In genomic region chr1:109960745-109961094, GRCh38 we compare ENCODE assay signal across 17 cellular contexts. TPM values are rescaled to one million over a fixed set of nuclear protein-coding genes. Genes with fewer than 3 reads are reported as not detected.
DNase-seq lines count a peak whose midpoint lies in the region; ATAC-seq, FAIRE-seq and TF ChIP-seq lines count a peak whose summit lies in the region.
"Had no signal": no experiment of that assay in that cellular context is flagged by ENCODE, and none has a peak within 500 bp of the region (broad histone marks: within the 10 kb centered on the region; RNA-seq: fewer than 3 reads in every experiment).

No MANE protein-coding gene starts in this region.

- no peaks in the 10 kb centered on the region for H3K79me2 ChIP-seq in mammary epithelial cell (ENCODE audit: insufficient read depth, low read length)
- no peaks in the 10 kb centered on the region for H3K79me2 ChIP-seq in HepG2 (ENCODE audit: insufficient read depth, low read length)

- H3K9me3 ChIP-seq in mammary epithelial cell (replicated peaks; ENCODE audit: insufficient read depth, low read length) (no peaks in the 10 kb centered on the region), HepG2 (ENCODE audit: low read length) (no peaks in the 10 kb centered on the region), SJCRH30 (replicated peaks) (no peaks in the 10 kb centered on the region)
- H3K9me3 ChIP-seq: thyroid gland had no signal

- TF ChIP-seq CTCF in MCF 10A (IDR thresholded peaks at IDR 0.05; ENCODE audit: unreplicated experiment) (no peak), mammary epithelial cell (conservative IDR thresholded peaks at IDR 0.05 in 1 of 2, IDR thresholded peaks at IDR 0.05 in 1 of 2; ENCODE audit: extremely low read depth in 1 of 2, insufficient read depth in 1 of 2, low read depth in 1 of 2, low read length in 2 of 2) (no peak), VCaP (conservative IDR thresholded peaks at IDR 0.05) (no peak), HepG2 (CRISPR knock-in tag; IDR thresholded peaks at IDR 0.05) (no peak), type B pancreatic cell (conservative IDR thresholded peaks at IDR 0.05) (no peak)

- no peaks in the 10 kb centered on the region for H3K27me3 Mint-ChIP-seq in MCF 10A (ENCODE audit: insufficient read depth, unreplicated experiment)
- H3K27me3 Mint-ChIP-seq in type B pancreatic cell: no peaks in the 10 kb centered on the region

- H3K4me1 Mint-ChIP-seq in MCF 10A (ENCODE audit: insufficient read depth, unreplicated experiment) (peaks cover 29% of the 10 kb centered on the region), type B pancreatic cell (ENCODE audit: unreplicated experiment) (peaks cover 29% of the 10 kb centered on the region)

- no peak for TF ChIP-seq POLR2A in HepG2 (IDR thresholded peaks at IDR 0.05; ENCODE audit: insufficient read depth in 1 of 2, low read depth in 2 of 2, low read length in 2 of 2)

- no peaks in the 10 kb centered on the region for H4K20me1 ChIP-seq in mammary epithelial cell (ENCODE audit: insufficient read depth, low read length)
- H4K20me1 ChIP-seq in HepG2 (ENCODE audit: insufficient read depth, low read length): no peaks in the 10 kb centered on the region

- H3K4me2 ChIP-seq in mammary epithelial cell (ENCODE audit: insufficient read depth, low read depth, low read length) (no peak overlapping the region), HepG2 (ENCODE audit: low read depth, low read length) (peak overlapping the region; percentile 80)

- POLR2A ChIA-PET in MCF 10A (lab: Yijun Ruan, JAX) (no interaction called here), HepG2 (lab: Yijun Ruan, JAX) (interaction anchor here (0.7 to 4.6 kb wide), 9 partner anchors 13 to 84 kb away, joined by 3 to 67 read pairs (median 22); partner anchors contain the start of gene AHCYL1)

- no peak overlapping the region for H3K9ac ChIP-seq in mammary epithelial cell (ENCODE audit: insufficient read depth, low read length)
- H3K9ac ChIP-seq in HepG2 (ENCODE audit: insufficient read depth, low read depth, low read length): no peak overlapping the region

- in situ Hi-C loops in mammary epithelial cell (cut with MboI; ENCODE audit: low sequenced_read_pairs in 2 of 2): no loop called here
- in situ Hi-C loops in HepG2 (cut with HindIII; ENCODE audit: extremely low pct_ligation_motif_present, low pct_unique_long_range_greater_than_20kb): no loop called here

- H3K36me3 Mint-ChIP-seq in MCF 10A (ENCODE audit: insufficient read depth, unreplicated experiment) (no peaks in the 10 kb centered on the region), type B pancreatic cell (no peaks in the 10 kb centered on the region)

- no TSS peak for BruUV-seq in MCF 10A (replicated peaks; lab: Mats Ljungman, UMichigan)
- BruUV-seq in mammary epithelial cell (replicated peaks; lab: Mats Ljungman, UMichigan): no TSS peak
- BruUV-seq in HepG2 (replicated peaks; lab: Mats Ljungman, UMichigan): no TSS peak

- dilution Hi-C loops in mammary epithelial cell (cut with HindIII; ENCODE audit: low sequenced_read_pairs): no loop called here

- DNase-seq in MCF 10A (ENCODE audit: unreplicated experiment): no peak
- DNase-seq in mammary epithelial cell: no peak
- no peak for DNase-seq in HepG2 (ENCODE audit: low spot score)
- DNase-seq in type B pancreatic cell (ENCODE audit: extremely low spot score, unreplicated experiment): no peak
- no peak for DNase-seq in SJCRH30
- DNase-seq in activated T-cell treated with anti-CD3 and anti-CD28 coated beads for 4 hours: no peak
- DNase-seq: activated CD4-positive, alpha-beta T cell treated with anti-CD3 and anti-CD28 coated beads for 4 hours; activated CD8-positive, alpha-beta memory T cell treated with anti-CD3 and anti-CD28 coated beads, Interleukin-2, amount 50 U/mL, for 4 hours; activated gamma-delta T cell treated with Interleukin-2 at 50 U/mL for 16 hours; C1 segment of cervical spinal cord; GOT3; kidney; NCI-H1048; thyroid gland had no signal

- no peaks in the 10 kb centered on the region for H3K36me3 ChIP-seq in mammary epithelial cell (ENCODE audit: insufficient read depth, low read length)
- no peaks in the 10 kb centered on the region for H3K36me3 ChIP-seq in HepG2 (replicated peaks in 1 of 2; ENCODE audit: control insufficient read depth in 1 of 2, insufficient read depth in 2 of 2, low read length in 2 of 2)
- H3K36me3 ChIP-seq in SJCRH30: no peaks in the 10 kb centered on the region
- H3K36me3 ChIP-seq: thyroid gland had no signal

- intact Hi-C loops in MCF 10A (cut with micrococcal nuclease) (no loop called here), mammary epithelial cell (cut with micrococcal nuclease) (loop anchor here (2.0 to 5.0 kb wide), 2 partner anchors 20 to 33 kb away; no protein-coding TSS in a partner anchor), HepG2 (cut with micrococcal nuclease; ENCODE audit: unreplicated experiment) (loop anchor here (1.0 kb wide), 3 partner anchors 20 to 26 kb away; partner anchors contain the start of gene AHCYL1)

- H3K4me1 ChIP-seq in mammary epithelial cell (ENCODE audit: insufficient read depth, low read length): peaks cover 22% of the 10 kb centered on the region
- peaks cover 49% of the 10 kb centered on the region for H3K4me1 ChIP-seq in HepG2 (ENCODE audit: insufficient read depth, low read length)
- H3K4me1 ChIP-seq in SJCRH30: peaks cover 24% of the 10 kb centered on the region

- H3K4me3 Mint-ChIP-seq in MCF 10A (ENCODE audit: unreplicated experiment): no peak overlapping the region
- H3K4me3 Mint-ChIP-seq in type B pancreatic cell: peak overlapping the region; percentile 20

- no peaks in the 10 kb centered on the region for H3K9me3 Mint-ChIP-seq in MCF 10A (ENCODE audit: unreplicated experiment)
- no peaks in the 10 kb centered on the region for H3K9me3 Mint-ChIP-seq in type B pancreatic cell

- H3K27ac ChIP-seq in mammary epithelial cell (ENCODE audit: insufficient read depth, low read depth, low read length) (no peak overlapping the region), VCaP (peak overlapping the region; percentile 79), HepG2 (ENCODE audit: extremely low read length, insufficient read depth, low read length) (peak overlapping the region; percentile 93), SJCRH30 (no peak overlapping the region)
- H3K27ac ChIP-seq: thyroid gland had no signal

- TF ChIP-seq RAD21 in HepG2 (CRISPR knock-in tag; IDR thresholded peaks at IDR 0.05): no peak

- no peaks in the 10 kb centered on the region for H3K27me3 ChIP-seq in mammary epithelial cell (ENCODE audit: insufficient read depth, low read length)
- H3K27me3 ChIP-seq in HepG2 (ENCODE audit: control insufficient read depth in 1 of 2, insufficient read depth in 2 of 2, low read length in 2 of 2): no peaks in the 10 kb centered on the region
- no peaks in the 10 kb centered on the region for H3K27me3 ChIP-seq in SJCRH30
- H3K27me3 ChIP-seq: thyroid gland had no signal

- TF ChIP-seq EP300 in HepG2 (IDR thresholded peaks at IDR 0.05; ENCODE audit: low read depth in 2 of 2, low read length in 2 of 2) (no peak), HepG2 (CRISPR knock-in tag; IDR thresholded peaks at IDR 0.05; ENCODE audit: borderline replicate concordance) (no peak)

- H3K27ac Mint-ChIP-seq in MCF 10A (ENCODE audit: low read depth, unreplicated experiment) (peak overlapping the region; percentile 82), type B pancreatic cell (peak overlapping the region; percentile 81)

- H2AFZ ChIP-seq in mammary epithelial cell (ENCODE audit: low read depth, low read length) (no peak overlapping the region), HepG2 (ENCODE audit: low read length) (no peak overlapping the region)

- H3K4me3 ChIP-seq in mammary epithelial cell (replicated peaks in 1 of 3; ENCODE audit: insufficient read depth in 1 of 3, low read depth in 2 of 3, low read length in 3 of 3) (no peak overlapping the region), HepG2 (replicated peaks in 1 of 3; ENCODE audit: insufficient read depth in 1 of 3, low read depth in 2 of 3, low read length in 3 of 3) (peak overlapping the region in 2 of 3 experiments; percentile 23 to 27; a peak in 3 of 6 replicates), SJCRH30 (no peak overlapping the region)
- H3K4me3 ChIP-seq: thyroid gland had no signal

- 100% methylated on average over 1 of the region's 1 CpG for WGBS in mammary epithelial cell (ENCODE audit: low coverage, missing lambda C conversion rate)
- 0% methylated on average over 1 of the region's 1 CpG for WGBS in HepG2 (ENCODE audit: low lambda C conversion rate)

- ATAC-seq in HepG2: peak; percentile 6
- no peak for ATAC-seq in HG03460 (IDR thresholded peaks at IDR 0.05; ENCODE audit: unreplicated experiment)

- FAIRE-seq in HepG2 (lab: Jason Lieb, UNC): no peak
- FAIRE-seq: endometrium, kidney had no signal

- CTCF ChIA-PET in MCF 10A (lab: Yijun Ruan, JAX): interaction anchor here (0.6 to 1.0 kb wide), 2 partner anchors 24 to 1242 kb away, joined by 3 to 7 read pairs; partner anchors contain the start of gene AHCYL1
- CTCF ChIA-PET in mammary epithelial cell (lab: Charles Lee; ENCODE audit: low non-redundant PET): no interaction called here
- CTCF ChIA-PET in HepG2 (lab: Yijun Ruan, JAX; ENCODE audit: low intra/inter-chr PET ratio, low total read pairs): interaction anchor here (1.6 to 2.7 kb wide), 3 partner anchors 19 to 26 kb away, joined by 5 to 17 read pairs (median 12); partner anchors contain the start of gene AHCYL1

RNA-seq across cellular contexts. Expression of gene AHCYL1, which starts 23.8 kb away (rescaled TPM):
- total RNA-seq in MCF 10A (2022) (104 and 106 TPM in 2 replicates), mammary epithelial cell (10 to 100 TPM; 71.2 to 72.2 TPM), HepG2 (2016; rRNA removed; fragmentation: Illumina TruSeq; extraction: Trizol) (40.9 and 63.2 TPM in 2 replicates), type B pancreatic cell (ENCODE audit: low replicate concordance) (87.1 and 88.1 TPM in 2 replicates)
- polyA plus RNA-seq in mammary epithelial cell (64.7 TPM), HepG2 (2011; rRNA removed) (69.4 and 76.3 TPM in 2 replicates)
- 84.7 TPM for polyA minus RNA-seq in mammary epithelial cell
- 3.7 and 5.4 TPM in 2 replicates for total RNA-seq in HepG2 (2016; cell fraction: cytosol; rRNA removed; fragmentation: Illumina TruSeq; extraction: Trizol; ENCODE audit: low read depth)
- total RNA-seq in HepG2 (2016; cell fraction: insoluble cytoplasmic fraction; rRNA removed; fragmentation: Illumina TruSeq; extraction: Trizol): 40.0 and 59.5 TPM in 2 replicates
- 22.3 and 23.2 TPM in 2 replicates for total RNA-seq in HepG2 (2016; cell fraction: membrane; rRNA removed; fragmentation: Illumina TruSeq; extraction: Trizol)
- total RNA-seq in HepG2 (2016; cell fraction: nucleus; rRNA removed; fragmentation: Illumina TruSeq; extraction: Trizol): 37.9 and 43.8 TPM in 2 replicates
- polyA plus RNA-seq in HepG2 (2011; cell fraction: cytosol; rRNA removed): 38.4 and 54.0 TPM in 2 replicates
- polyA plus RNA-seq in HepG2 (2011; cell fraction: nucleus; rRNA removed): 64.7 and 65.0 TPM in 2 replicates
- 76.2 and 86.9 TPM in 2 replicates for polyA plus RNA-seq in HepG2 (2012)
- polyA plus RNA-seq in HepG2 (2016; cell fraction: cytosol; fragmentation: Illumina TruSeq; extraction: Trizol; ENCODE audit: low read depth): 3.1 TPM in 2 replicates
- polyA plus RNA-seq in HepG2 (2016; cell fraction: insoluble cytoplasmic fraction; fragmentation: Illumina TruSeq; extraction: Trizol; ENCODE audit: low read depth): 70.3 and 75.5 TPM in 2 replicates
- polyA plus RNA-seq in HepG2 (2016; cell fraction: membrane; fragmentation: Illumina TruSeq; extraction: Trizol; ENCODE audit: low read depth): 12.5 and 13.4 TPM in 2 replicates
- 70.7 and 72.2 TPM in 2 replicates for polyA plus RNA-seq in HepG2 (2016; cell fraction: nucleus; fragmentation: Illumina TruSeq; extraction: Trizol; ENCODE audit: insufficient read depth, low read depth)
- polyA minus RNA-seq in HepG2 (2011; rRNA and poly(A)+ RNA removed; ENCODE audit: low replicate concordance): 45.5 and 101 TPM in 2 replicates
- 37.5 and 49.8 TPM in 2 replicates for polyA minus RNA-seq in HepG2 (2011; cell fraction: cytosol; rRNA and poly(A)+ RNA removed)
- polyA minus RNA-seq in HepG2 (2011; cell fraction: nucleus; rRNA and poly(A)+ RNA removed): 38.5 and 46.5 TPM in 2 replicates
- total RNA-seq in SJCRH30 (2014; rRNA removed; shearing (Covaris generic)): 41.5 and 44.4 TPM in 2 replicates

RNA-seq across cellular contexts. Expression of gene CSF1, which starts 50.1 kb away (rescaled TPM):
- total RNA-seq in MCF 10A (2022): 6.3 and 11.7 TPM in 2 replicates
- total RNA-seq in mammary epithelial cell: 10 to 100 TPM in 1 of 2 donors, 1 to 10 TPM in 1; 5.6 to 29.5 TPM
- polyA plus RNA-seq in mammary epithelial cell: 9.9 TPM
- 7.5 TPM for polyA minus RNA-seq in mammary epithelial cell
- 1.9 and 4.6 TPM in 2 replicates for total RNA-seq in HepG2 (2016; rRNA removed; fragmentation: Illumina TruSeq; extraction: Trizol)
- 0.71 and 1.2 TPM in 2 replicates for total RNA-seq in HepG2 (2016; cell fraction: cytosol; rRNA removed; fragmentation: Illumina TruSeq; extraction: Trizol; ENCODE audit: low read depth)
- 1.8 and 4.9 TPM in 2 replicates for total RNA-seq in HepG2 (2016; cell fraction: insoluble cytoplasmic fraction; rRNA removed; fragmentation: Illumina TruSeq; extraction: Trizol)
- 1.3 and 2.0 TPM in 2 replicates for total RNA-seq in HepG2 (2016; cell fraction: membrane; rRNA removed; fragmentation: Illumina TruSeq; extraction: Trizol)
- 7.8 and 7.9 TPM in 2 replicates for total RNA-seq in HepG2 (2016; cell fraction: nucleus; rRNA removed; fragmentation: Illumina TruSeq; extraction: Trizol)
- 13.3 and 21.0 TPM in 2 replicates for polyA plus RNA-seq in HepG2 (2011; rRNA removed)
- polyA plus RNA-seq in HepG2 (2011; cell fraction: cytosol; rRNA removed): 10.4 and 15.2 TPM in 2 replicates
- polyA plus RNA-seq in HepG2 (2011; cell fraction: nucleus; rRNA removed): 23.0 and 27.9 TPM in 2 replicates
- 5.3 and 17.7 TPM in 2 replicates for polyA plus RNA-seq in HepG2 (2012)
- 0.42 and 0.62 TPM in 2 replicates for polyA plus RNA-seq in HepG2 (2016; cell fraction: cytosol; fragmentation: Illumina TruSeq; extraction: Trizol; ENCODE audit: low read depth)
- polyA plus RNA-seq in HepG2 (2016; cell fraction: insoluble cytoplasmic fraction; fragmentation: Illumina TruSeq; extraction: Trizol; ENCODE audit: low read depth): 1.8 and 2.7 TPM in 2 replicates
- 0.71 and 1.0 TPM in 2 replicates for polyA plus RNA-seq in HepG2 (2016; cell fraction: membrane; fragmentation: Illumina TruSeq; extraction: Trizol; ENCODE audit: low read depth)
- polyA plus RNA-seq in HepG2 (2016; cell fraction: nucleus; fragmentation: Illumina TruSeq; extraction: Trizol; ENCODE audit: insufficient read depth, low read depth): 14.8 and 15.3 TPM in 2 replicates
- polyA minus RNA-seq in HepG2 (2011; rRNA and poly(A)+ RNA removed; ENCODE audit: low replicate concordance): 1.1 and 12.0 TPM in 2 replicates
- polyA minus RNA-seq in HepG2 (2011; cell fraction: cytosol; rRNA and poly(A)+ RNA removed): 11.0 and 19.9 TPM in 2 replicates
- 7.9 and 15.2 TPM in 2 replicates for polyA minus RNA-seq in HepG2 (2011; cell fraction: nucleus; rRNA and poly(A)+ RNA removed)
- 10.9 and 15.2 TPM in 2 replicates for total RNA-seq in type B pancreatic cell (ENCODE audit: low replicate concordance)
- total RNA-seq in SJCRH30 (2014; rRNA removed; shearing (Covaris generic)): 0.58 and 0.77 TPM in 2 replicates

Comparison
In these comparisons a context has a peak if more than half of its experiments do, and no peak if none do; other contexts are left out.
1. H3K27ac ChIP-seq: peak in VCaP (single experiment) and HepG2 (single experiment); none in mammary epithelial cell (single experiment) and SJCRH30 (single experiment).
2. H3K4me3 ChIP-seq: peak in HepG2 (2 of 3); none in mammary epithelial cell (0 of 3) and SJCRH30 (single experiment).